1 cellular context compared by ENCODE assay signal in the genomic region with DNA sequence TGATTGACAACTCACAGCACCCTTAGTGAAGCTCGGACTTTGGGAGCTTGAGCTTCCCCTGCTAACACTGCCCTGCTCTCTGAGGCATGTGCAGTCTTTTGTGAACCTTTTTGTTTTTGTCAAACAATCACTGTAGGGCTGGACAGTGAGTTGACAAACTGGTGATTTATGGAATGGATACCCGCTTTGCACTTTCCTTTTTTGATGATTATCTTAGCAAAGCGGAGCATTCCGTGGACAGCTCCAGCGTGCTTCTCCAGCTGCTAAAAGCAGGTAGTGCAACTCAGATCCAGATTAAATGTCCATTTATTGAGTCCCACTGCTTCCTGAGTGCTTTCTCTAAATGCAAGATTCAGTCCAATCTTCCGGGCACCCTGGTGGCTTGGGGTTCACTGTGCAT.
TF ChIP-seq lines count a peak whose summit lies in the region.

No MANE protein-coding gene starts in this region.

TF ChIP-seq in SK-N-SH treated with all-trans-retinoic acid at 6 μM for 48 hours, 23 proteins besides CTCF, POLR2A, EP300 and RAD21 (continued from another document):
- TF ChIP-seq, protein P1, sequence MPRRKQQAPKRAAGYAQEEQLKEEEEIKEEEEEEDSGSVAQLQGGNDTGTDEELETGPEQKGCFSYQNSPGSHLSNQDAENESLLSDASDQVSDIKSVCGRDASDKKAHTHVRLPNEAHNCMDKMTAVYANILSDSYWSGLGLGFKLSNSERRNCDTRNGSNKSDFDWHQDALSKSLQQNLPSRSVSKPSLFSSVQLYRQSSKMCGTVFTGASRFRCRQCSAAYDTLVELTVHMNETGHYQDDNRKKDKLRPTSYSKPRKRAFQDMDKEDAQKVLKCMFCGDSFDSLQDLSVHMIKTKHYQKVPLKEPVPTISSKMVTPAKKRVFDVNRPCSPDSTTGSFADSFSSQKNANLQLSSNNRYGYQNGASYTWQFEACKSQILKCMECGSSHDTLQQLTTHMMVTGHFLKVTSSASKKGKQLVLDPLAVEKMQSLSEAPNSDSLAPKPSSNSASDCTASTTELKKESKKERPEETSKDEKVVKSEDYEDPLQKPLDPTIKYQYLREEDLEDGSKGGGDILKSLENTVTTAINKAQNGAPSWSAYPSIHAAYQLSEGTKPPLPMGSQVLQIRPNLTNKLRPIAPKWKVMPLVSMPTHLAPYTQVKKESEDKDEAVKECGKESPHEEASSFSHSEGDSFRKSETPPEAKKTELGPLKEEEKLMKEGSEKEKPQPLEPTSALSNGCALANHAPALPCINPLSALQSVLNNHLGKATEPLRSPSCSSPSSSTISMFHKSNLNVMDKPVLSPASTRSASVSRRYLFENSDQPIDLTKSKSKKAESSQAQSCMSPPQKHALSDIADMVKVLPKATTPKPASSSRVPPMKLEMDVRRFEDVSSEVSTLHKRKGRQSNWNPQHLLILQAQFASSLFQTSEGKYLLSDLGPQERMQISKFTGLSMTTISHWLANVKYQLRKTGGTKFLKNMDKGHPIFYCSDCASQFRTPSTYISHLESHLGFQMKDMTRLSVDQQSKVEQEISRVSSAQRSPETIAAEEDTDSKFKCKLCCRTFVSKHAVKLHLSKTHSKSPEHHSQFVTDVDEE (CRISPR knock-in tag; IDR thresholded peaks at IDR 0.05), result no peak
- TF ChIP-seq BACH2 (CRISPR knock-in tag; IDR thresholded peaks at IDR 0.05; ENCODE audit: borderline replicate concordance), result no peak
